In genomic region chr3:184134746-184135148, GRCh38 we compare ENCODE assay signal across 8 cellular contexts. TPM values are rescaled to one million over a fixed set of nuclear protein-coding genes. Genes with fewer than 3 reads are reported as not detected.
DNase-seq lines count a peak whose midpoint lies in the region; ATAC-seq and TF ChIP-seq lines count a peak whose summit lies in the region.

No MANE protein-coding gene starts in this region.

- POLR2A ChIA-PET in activated CD4-positive, alpha-beta memory T cell treated with anti-CD3 and anti-CD28 coated beads for 36 hours (lab: Charles Lee): interaction anchor here (0.9 to 3.2 kb wide), 5 partner anchors 21 to 250 kb away, joined by 3 to 13 read pairs (median 5); partner anchors contain the start of genes ABCF3, DVL3 and PARL

- no peak for TF ChIP-seq CTCF in right atrium auricular region (IDR thresholded peaks at IDR 0.05)

- CTCF ChIA-PET in activated CD4-positive, alpha-beta memory T cell treated with anti-CD3 and anti-CD28 coated beads for 36 hours (lab: Charles Lee): interaction anchor here (0.6 to 1.8 kb wide), 7 partner anchors 21 to 250 kb away, joined by 3 to 7 read pairs (median 4); partner anchors contain the start of genes DVL3 and PARL

- H3K27me3 Mint-ChIP-seq in activated CD4-positive, alpha-beta memory T cell treated with anti-CD3 and anti-CD28 coated beads for 36 hours: no peaks in the 10 kb centered on the region

- intact Hi-C loops in activated CD4-positive, alpha-beta memory T cell treated with anti-CD3 and anti-CD28 coated beads for 36 hours (cut with micrococcal nuclease): loop anchor here (1.0 kb wide), 7 partner anchors 21 to 239 kb away; partner anchors contain the start of genes ABCC5, ABCF3, AP2M1 and DVL3

- no peaks in the 10 kb centered on the region for H3K9me3 ChIP-seq in right atrium auricular region

- DNase-seq in activated CD4-positive, alpha-beta memory T cell treated with anti-CD3 and anti-CD28 coated beads for 36 hours: no peak
- DNase-seq in right atrium auricular region (ENCODE audit: low spot score): no peak
- no peak for DNase-seq in iPS-NIHi11 (ENCODE audit: low spot score)
- no peak for DNase-seq in NCI-H1436 (lab: John Stamatoyannopoulos, UW)
- DNase-seq in NCI-H510A (lab: John Stamatoyannopoulos, UW): no peak

- no peaks in the 10 kb centered on the region for H3K27me3 ChIP-seq in right atrium auricular region

- peak overlapping the region; percentile 96 for H3K4me3 Mint-ChIP-seq in activated CD4-positive, alpha-beta memory T cell treated with anti-CD3 and anti-CD28 coated beads for 36 hours

- H3K9me3 Mint-ChIP-seq in activated CD4-positive, alpha-beta memory T cell treated with anti-CD3 and anti-CD28 coated beads for 36 hours: no peaks in the 10 kb centered on the region

- ATAC-seq in GM18517 (IDR thresholded peaks at IDR 0.05; ENCODE audit: unreplicated experiment) (peak; percentile 4), HG02938 (IDR thresholded peaks at IDR 0.05; ENCODE audit: unreplicated experiment) (peak; percentile 18)

- H3K27ac ChIP-seq in right atrium auricular region (peak overlapping the region; percentile 88 to 93), skin epidermis (peak overlapping the region; percentile 45 to 98 (median 91))

- H3K4me1 Mint-ChIP-seq in activated CD4-positive, alpha-beta memory T cell treated with anti-CD3 and anti-CD28 coated beads for 36 hours (ENCODE audit: low read depth): peaks cover 35% of the 10 kb centered on the region

- H3K36me3 ChIP-seq in right atrium auricular region: peaks cover 20% of the 10 kb centered on the region

- peak overlapping the region; percentile 87 to 92 for H3K4me3 ChIP-seq in right atrium auricular region
- H3K4me3 ChIP-seq in skin epidermis: peak overlapping the region; percentile 52 to 82 (median 75)

- H3K4me1 ChIP-seq in right atrium auricular region: peaks cover 0 to 24% of the 10 kb centered on the region in 2 donors

- H3K36me3 Mint-ChIP-seq in activated CD4-positive, alpha-beta memory T cell treated with anti-CD3 and anti-CD28 coated beads for 36 hours: peaks cover 10% of the 10 kb centered on the region

- peak overlapping the region; percentile 91 for H3K27ac Mint-ChIP-seq in activated CD4-positive, alpha-beta memory T cell treated with anti-CD3 and anti-CD28 coated beads for 36 hours

RNA-seq across cellular contexts. Expression of gene EIF2B5, which starts 0.4 kb away (rescaled TPM):
- total RNA-seq in activated CD4-positive, alpha-beta memory T cell treated with anti-CD3 and anti-CD28 coated beads for 36 hours: 10 to 100 TPM; 49.6 to 51.5 TPM
- 10 to 100 TPM; 19.6 to 24.3 TPM for total RNA-seq in right atrium auricular region

RNA-seq across cellular contexts. Expression of gene DVL3, which starts 20.4 kb away (rescaled TPM):
- total RNA-seq in activated CD4-positive, alpha-beta memory T cell treated with anti-CD3 and anti-CD28 coated beads for 36 hours: 10 to 100 TPM; 28.5 to 32.4 TPM
- 10 to 100 TPM; 43.5 to 66.1 TPM for total RNA-seq in right atrium auricular region

RNA-seq across cellular contexts. Expression of gene HTR3E, which starts 37.9 kb away (rescaled TPM):
- total RNA-seq in activated CD4-positive, alpha-beta memory T cell treated with anti-CD3 and anti-CD28 coated beads for 36 hours: not detected
- total RNA-seq in right atrium auricular region: not detected

RNA-seq across cellular contexts. Expression of gene AP2M1, which starts 39.9 kb away (rescaled TPM):
- total RNA-seq in activated CD4-positive, alpha-beta memory T cell treated with anti-CD3 and anti-CD28 coated beads for 36 hours: 100 to 1,000 TPM; 218 to 221 TPM
- total RNA-seq in right atrium auricular region: 100 to 1,000 TPM; 183 to 235 TPM

RNA-seq across cellular contexts. Expression of gene ABCF3, which starts 51.3 kb away (rescaled TPM):
- 10 to 100 TPM; 41.2 to 48.7 TPM for total RNA-seq in activated CD4-positive, alpha-beta memory T cell treated with anti-CD3 and anti-CD28 coated beads for 36 hours
- total RNA-seq in right atrium auricular region: 10 to 100 TPM; 42.8 to 47.9 TPM
